8 cellular contexts compared by ENCODE assay signal in the genomic region with DNA sequence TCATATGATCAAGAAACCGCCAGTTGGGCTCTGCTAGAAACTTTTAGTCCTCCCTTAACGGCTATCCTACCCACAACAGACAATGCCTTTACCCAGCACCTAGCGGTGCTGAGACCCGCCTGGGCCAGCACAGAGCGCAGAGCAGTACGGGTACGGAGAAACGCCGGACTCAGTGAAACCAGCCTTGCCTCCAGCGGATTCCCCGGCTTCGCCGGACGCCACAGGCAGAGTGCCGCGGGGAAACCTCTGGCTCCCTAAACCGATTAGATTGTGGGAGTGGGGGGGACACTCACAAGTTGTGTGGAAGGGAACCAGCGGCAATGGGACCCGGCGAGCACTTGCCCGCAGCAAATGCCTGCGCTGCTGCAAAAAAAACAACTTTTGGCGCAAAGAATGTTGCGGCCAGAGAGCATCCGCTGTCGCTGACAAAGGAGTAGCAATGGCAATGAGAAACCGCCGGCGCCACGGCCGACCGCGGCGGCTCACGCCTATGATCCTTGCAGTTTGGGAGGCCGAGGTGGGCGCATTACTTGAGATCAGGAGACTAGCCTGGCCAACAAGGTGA.
DNase-seq lines count a peak whose midpoint lies in the region; ATAC-seq and TF ChIP-seq lines count a peak whose summit lies in the region.

No MANE protein-coding gene starts in this region.

- H3K27me3 ChIP-seq in SJCRH30, result no peaks in the 10 kb centered on the region

- ATAC-seq in GM19324 (IDR thresholded peaks at IDR 0.05; ENCODE audit: low FRiP score, unreplicated experiment) (peak; percentile 35), HG03457 (IDR thresholded peaks at IDR 0.05; ENCODE audit: unreplicated experiment) (peak; percentile 5)

- H3K4me3 ChIP-seq in epithelial cell of esophagus (ENCODE audit: low read length) (peak overlapping the region; percentile 56), SJCRH30 (no peak overlapping the region)

- H3K9me3 ChIP-seq in SJCRH30 (replicated peaks), result peaks cover 5% of the 10 kb centered on the region

- DNase-seq in AG20443 (ENCODE audit: low spot score), result peak; percentile 52
- peak; percentile 21 to 33 for DNase-seq in activated CD4-positive, alpha-beta T cell treated with anti-CD3 and anti-CD28 coated beads, Interleukin-2, amount 50 U/mL, for 24 hours (ENCODE audit: low read depth in 1 of 2, low spot score in 1 of 2)
- DNase-seq in epithelial cell of esophagus (ENCODE audit: low read depth), result no peak
- peak; percentile 87 for DNase-seq in retina
- no peak for DNase-seq in SJCRH30
- DNase-seq in SW 1271 (lab: John Stamatoyannopoulos, UW), result no peak

- TF ChIP-seq CTCF in epithelial cell of esophagus (IDR thresholded peaks at IDR 0.05; ENCODE audit: insufficient read depth, low read depth, low read length, missing control alignments), result no peak

- H3K27ac ChIP-seq in SJCRH30, result no peak overlapping the region

- no peaks in the 10 kb centered on the region for H3K4me1 ChIP-seq in SJCRH30

- no peaks in the 10 kb centered on the region for H3K36me3 ChIP-seq in SJCRH30

Comparison
In these comparisons a context has a peak if more than half of its experiments do, and no peak if none do; other contexts are left out.
1. DNase-seq: peak in AG20443 (single experiment), activated CD4-positive, alpha-beta T cell treated with anti-CD3 and anti-CD28 coated beads, Interleukin-2, amount 50 U/mL, for 24 hours (2 of 2) and retina (single experiment); none in epithelial cell of esophagus (single experiment), SJCRH30 (0 of 2) and SW 1271 (0 of 2).